ENCODE assay signal across 8 cellular contexts in the genomic region with DNA sequence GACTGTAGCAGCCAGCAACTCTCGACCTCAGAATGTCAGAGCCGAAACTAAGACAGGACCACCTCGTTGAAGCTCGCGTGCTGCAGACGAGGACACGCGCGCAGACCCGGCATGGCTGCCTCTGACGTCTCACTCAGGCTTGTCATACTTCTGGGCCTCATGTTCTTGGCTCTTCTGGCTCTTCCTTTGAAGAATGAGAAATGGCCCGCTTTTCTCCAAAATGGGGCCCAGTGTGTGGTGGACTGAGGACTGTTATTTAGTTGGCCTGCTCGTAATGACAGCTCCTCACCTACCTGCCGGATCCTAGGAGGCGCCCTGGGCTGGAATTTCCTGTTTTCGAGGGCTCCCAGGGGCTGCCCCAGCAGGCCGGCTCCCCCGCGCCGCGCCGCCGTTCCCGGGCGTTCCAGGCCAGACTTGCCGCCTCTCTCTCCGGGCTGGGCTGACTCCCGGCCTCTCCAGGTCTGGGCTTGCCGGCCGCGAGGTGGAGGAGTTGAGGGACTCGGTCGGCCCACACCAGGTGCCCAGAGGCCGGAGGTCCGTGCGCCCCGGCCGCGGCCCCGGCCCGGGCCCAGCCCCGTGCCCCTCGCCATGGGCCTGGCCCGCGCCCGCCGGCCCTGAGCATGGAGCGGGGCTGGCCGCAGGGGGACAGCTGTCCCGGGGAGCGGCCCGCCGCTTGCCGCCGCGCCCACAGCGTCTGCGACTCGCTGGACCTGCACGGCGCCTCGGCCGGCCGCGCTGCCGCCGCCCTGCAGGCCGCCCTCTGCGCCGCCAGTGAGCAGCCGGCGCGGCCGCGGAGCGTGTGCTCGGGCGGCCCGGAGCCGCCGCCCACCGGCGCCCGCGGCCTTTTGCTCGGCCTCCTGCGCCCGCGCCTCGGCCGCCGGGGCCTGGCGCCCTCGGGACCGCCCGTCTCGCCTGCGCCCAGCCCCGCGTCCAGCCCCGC. TPM values are rescaled to one million over a fixed set of nuclear protein-coding genes. Genes with fewer than 3 reads are reported as not detected.
DNase-seq lines count a peak whose midpoint lies in the region; ATAC-seq, FAIRE-seq and TF ChIP-seq lines count a peak whose summit lies in the region.

No MANE protein-coding gene starts in this region.

- H3K36me3 ChIP-seq in SK-N-SH (replicated peaks in 1 of 2; ENCODE audit: control insufficient read depth in 1 of 2, insufficient read depth in 2 of 2, low read length in 1 of 2), result peaks cover 11 to 20% of the 10 kb centered on the region in 2 experiments
- peaks cover 8% of the 10 kb centered on the region for H3K36me3 ChIP-seq in fibroblast of lung (ENCODE audit: control insufficient read depth, insufficient read depth, low read length)
- peaks cover 0 to 7% of the 10 kb centered on the region in 2 donors for H3K36me3 ChIP-seq in prostate gland

- TF ChIP-seq RAD21 in SK-N-SH (IDR thresholded peaks at IDR 0.05; ENCODE audit: low read length), result no peak

- CTCF ChIA-PET in SK-N-SH (lab: Yijun Ruan, JAX), result interaction anchor here (0.5 to 18.7 kb wide), 22 partner anchors 9 to 216 kb away, joined by 3 to 474 read pairs (median 6); a partner anchor contains a TSS

- H2AFZ ChIP-seq in SK-N-SH (ENCODE audit: low read depth) (no peak overlapping the region), fibroblast of lung (ENCODE audit: low read length) (no peak overlapping the region)

- peaks cover 34% of the 10 kb centered on the region for H3F3A ChIP-seq in SK-N-SH (replicated peaks; ENCODE audit: insufficient read depth)

- POLR2A ChIA-PET in SK-N-SH (lab: Yijun Ruan, JAX), result interaction anchor here (1.0 to 1.3 kb wide), 3 partner anchors 34 to 86 kb away, joined by 4 to 5 read pairs (median 5); a partner anchor contains a TSS

- DNase-seq in GM12891 (ENCODE audit: insufficient read length, low spot score) (peak; percentile 64), SK-N-SH (peak; percentile 75), fibroblast of lung (ENCODE audit: low read depth in 2 of 2) (peak; percentile 12 to 44), prostate gland (ENCODE audit: low spot score) (peak; percentile 56), NCI-H446 treated with DMSO at 0.1 percent for 48 hours (lab: John Stamatoyannopoulos, UW) (no peak), lower leg skin (ENCODE audit: low spot score in 2 of 2) (no peak), NCI-H1436 treated with DMSO at 0.1 percent for 48 hours (lab: John Stamatoyannopoulos, UW) (no peak)

- H3K79me2 ChIP-seq in SK-N-SH (ENCODE audit: insufficient read depth), result peaks cover 70% of the 10 kb centered on the region
- H3K79me2 ChIP-seq in fibroblast of lung (ENCODE audit: control insufficient read depth, insufficient read depth, low read length), result peaks cover 25% of the 10 kb centered on the region

- TF ChIP-seq EP300 in SK-N-SH (IDR thresholded peaks at IDR 0.05; ENCODE audit: borderline replicate concordance in 1 of 2, low read depth in 1 of 2, low read length in 1 of 2), result no peak

- H3K9ac ChIP-seq in SK-N-SH, result peak overlapping the region; percentile 49; the same call in 1 of the 2 replicates
- H3K9ac ChIP-seq in fibroblast of lung (ENCODE audit: insufficient read depth, low read length), result peak overlapping the region; percentile 7

- 47% methylated on average over 74 of the region's 101 CpGs for WGBS in SK-N-SH (ENCODE audit: low lambda C conversion rate)
- WGBS in prostate gland, result 53% methylated on average over 28 of the region's 101 CpGs
- WGBS in lower leg skin, 2 donors, result 32 to 48% methylated on average over 43 to 49 of the region's 101 CpGs

- H3K4me1 ChIP-seq in SK-N-SH (ENCODE audit: control insufficient read depth in 1 of 2, insufficient read depth in 2 of 2, low read depth in 1 of 2, low read length in 1 of 2) (peaks cover 24 to 38% of the 10 kb centered on the region in 2 experiments), fibroblast of lung (ENCODE audit: control insufficient read depth, extremely low read depth, insufficient read depth, low read length) (peaks cover 16% of the 10 kb centered on the region), prostate gland (replicated peaks) (peaks cover 11% of the 10 kb centered on the region)

- no peaks in the 10 kb centered on the region for H3K9me2 ChIP-seq in SK-N-SH

- H3K27ac ChIP-seq in SK-N-SH (ENCODE audit: low read depth in 2 of 2, low read length in 1 of 2) (peak overlapping the region; percentile 83 to 86), fibroblast of lung (ENCODE audit: insufficient read depth, low read length) (peak overlapping the region; percentile 59), prostate gland (peak overlapping the region; percentile 74 to 76)

- H3K9me3 ChIP-seq in SK-N-SH (no peaks in the 10 kb centered on the region), fibroblast of lung (ENCODE audit: control insufficient read depth, insufficient read depth, low read depth, low read length) (no peaks in the 10 kb centered on the region), prostate gland (no peaks in the 10 kb centered on the region)

- H3K4me2 ChIP-seq in SK-N-SH, result peak overlapping the region; percentile 59
- peak overlapping the region; percentile 40 for H3K4me2 ChIP-seq in fibroblast of lung (ENCODE audit: extremely low read depth, insufficient read depth, low read length)

- H3K27me3 ChIP-seq in SK-N-SH (ENCODE audit: insufficient read depth), result no peaks in the 10 kb centered on the region
- no peaks in the 10 kb centered on the region for H3K27me3 ChIP-seq in fibroblast of lung (ENCODE audit: control insufficient read depth, insufficient read depth, low read length)
- no peaks in the 10 kb centered on the region for H3K27me3 ChIP-seq in prostate gland (replicated peaks; ENCODE audit: insufficient read depth)

- FAIRE-seq in GM12891 (lab: Jason Lieb, UNC), result no peak

- TF ChIP-seq CTCF in SK-N-SH (IDR thresholded peaks at IDR 0.05) (no peak), fibroblast of lung (conservative IDR thresholded peaks at IDR 0.05 in 1 of 2, IDR thresholded peaks at IDR 0.05 in 1 of 2; ENCODE audit: low read depth in 1 of 2, low read length in 2 of 2) (no peak), prostate gland (IDR thresholded peaks at IDR 0.05) (no peak), lower leg skin (IDR thresholded peaks at IDR 0.05) (no peak)

- peak overlapping the region; percentile 31 to 37; a peak in 3 of 4 replicates for H3K4me3 ChIP-seq in SK-N-SH (ENCODE audit: low read depth in 2 of 2, low read length in 1 of 2)
- no peak overlapping the region for H3K4me3 ChIP-seq in fibroblast of lung (replicated peaks in 1 of 4; ENCODE audit: control extremely low read depth in 1 of 4, insufficient read depth in 1 of 4, low read depth in 3 of 4, low read length in 4 of 4)
- peak overlapping the region; percentile 28 to 36 for H3K4me3 ChIP-seq in prostate gland
- H3K4me3 ChIP-seq in lower leg skin (ENCODE audit: low read depth, poor library complexity, severe bottlenecking), result no peak overlapping the region

- intact Hi-C loops in prostate gland (cut with DNase I) (loop anchor here (5.0 kb wide), 3 partner anchors 52 to 217 kb away; a partner anchor contains a TSS), lower leg skin (cut with DNase I; ENCODE audit: low total_unique reads) (loop anchor here (5.0 to 10.0 kb wide), 2 partner anchors 87 to 220 kb away; a partner anchor contains a TSS)

- no peak for ATAC-seq in GM21447 (IDR thresholded peaks at IDR 0.05; ENCODE audit: unreplicated experiment)

- H4K20me1 ChIP-seq in SK-N-SH (ENCODE audit: insufficient read depth), result peaks cover 77% of the 10 kb centered on the region
- no peaks in the 10 kb centered on the region for H4K20me1 ChIP-seq in fibroblast of lung (ENCODE audit: control insufficient read depth, extremely low read depth, insufficient read depth, low read length)

- TF ChIP-seq POLR2A in GM12891 (IDR thresholded peaks at IDR 0.05; ENCODE audit: low read depth, low read length), result no peak
- TF ChIP-seq POLR2A in prostate gland (IDR thresholded peaks at IDR 0.05), result peak; percentile 33
- no peak for TF ChIP-seq POLR2A in lower leg skin (IDR thresholded peaks at IDR 0.05)

RNA-seq across cellular contexts. Expression of a gene that starts 28.1 kb away (rescaled TPM):
- polyA plus RNA-seq in GM12891 (2012; ENCODE audit: low read depth, missing spikeins), result 21.4 TPM
- polyA plus RNA-seq in SK-N-SH (2012; rRNA removed) (108 and 126 TPM in 2 replicates), fibroblast of lung (32.9 and 33.5 TPM in 2 replicates)
- polyA plus RNA-seq in SK-N-SH (2012; cell fraction: cytosol; rRNA removed), result 61.7 and 84.8 TPM in 2 replicates
- polyA plus RNA-seq in SK-N-SH (2012; cell fraction: nucleus; rRNA removed), result 361 and 701 TPM in 2 replicates
- total RNA-seq in fibroblast of lung (34.2 and 44.9 TPM in 2 replicates), prostate gland (100 to 1,000 TPM in 1 of 2 donors, 10 to 100 TPM in 1; 80.3 to 112 TPM), lower leg skin (100 to 1,000 TPM in 3 of 4 donors, 10 to 100 TPM in 1; 81.2 to 132 (median 102) TPM)
- polyA plus RNA-seq in fibroblast of lung (2012), result 38.7 and 42.1 TPM in 2 replicates
- polyA minus RNA-seq in fibroblast of lung (ENCODE audit: low replicate concordance), result 84.7 and 88.4 TPM in 2 replicates

RNA-seq across cellular contexts. Expression of a gene that starts 31.1 kb away (rescaled TPM):
- 39.5 TPM for polyA plus RNA-seq in GM12891 (2012; ENCODE audit: low read depth, missing spikeins)
- polyA plus RNA-seq in SK-N-SH (2012; rRNA removed), result 37.8 and 60.6 TPM in 2 replicates
- polyA plus RNA-seq in SK-N-SH (2012; cell fraction: cytosol; rRNA removed), result 21.7 and 37.0 TPM in 2 replicates
- polyA plus RNA-seq in SK-N-SH (2012; cell fraction: nucleus; rRNA removed), result 58.0 and 66.2 TPM in 2 replicates
- total RNA-seq in fibroblast of lung, result 14.1 and 20.3 TPM in 2 replicates
- 11.9 and 17.1 TPM in 2 replicates for polyA plus RNA-seq in fibroblast of lung
- 28.8 and 39.7 TPM in 2 replicates for polyA plus RNA-seq in fibroblast of lung (2012)
- 4.3 and 4.5 TPM in 2 replicates for polyA minus RNA-seq in fibroblast of lung (ENCODE audit: low replicate concordance)
- 10 to 100 TPM; 79.8 to 99.4 TPM for total RNA-seq in prostate gland
- 10 to 100 TPM; 58.5 to 61.7 (median 60.4) TPM for total RNA-seq in lower leg skin

RNA-seq across cellular contexts. Expression of a gene that starts 33.8 kb away (rescaled TPM):
- polyA plus RNA-seq in GM12891 (2012; ENCODE audit: low read depth, missing spikeins), result 58.3 TPM
- polyA plus RNA-seq in SK-N-SH (2012; rRNA removed), result 125 and 148 TPM in 2 replicates
- polyA plus RNA-seq in SK-N-SH (2012; cell fraction: cytosol; rRNA removed), result 34.4 and 60.5 TPM in 2 replicates
- polyA plus RNA-seq in SK-N-SH (2012; cell fraction: nucleus; rRNA removed), result 699 and 1,159 TPM in 2 replicates
- 64.7 and 69.5 TPM in 2 replicates for total RNA-seq in fibroblast of lung
- polyA plus RNA-seq in fibroblast of lung, result 33.8 and 34.1 TPM in 2 replicates
- polyA plus RNA-seq in fibroblast of lung (2012), result 51.1 and 54.7 TPM in 2 replicates
- polyA minus RNA-seq in fibroblast of lung (ENCODE audit: low replicate concordance), result 95.5 and 104 TPM in 2 replicates
- total RNA-seq in prostate gland, result 100 to 1,000 TPM; 107 to 122 TPM
- total RNA-seq in lower leg skin, result 10 to 100 TPM; 47.4 to 80.7 (median 69.0) TPM

RNA-seq across cellular contexts. Expression of a gene that starts 53.1 kb away (rescaled TPM):
- not detected for polyA plus RNA-seq in GM12891 (2012; ENCODE audit: low read depth, missing spikeins)
- polyA plus RNA-seq in SK-N-SH (2012; rRNA removed), result not detected in 2 replicates
- not detected in 2 replicates for polyA plus RNA-seq in SK-N-SH (2012; cell fraction: cytosol; rRNA removed)
- not detected in 2 replicates for polyA plus RNA-seq in SK-N-SH (2012; cell fraction: nucleus; rRNA removed)
- total RNA-seq in fibroblast of lung, result not detected in 2 replicates
- polyA plus RNA-seq in fibroblast of lung, result not detected in 2 replicates
- not detected in 2 replicates for polyA plus RNA-seq in fibroblast of lung (2012)
- polyA minus RNA-seq in fibroblast of lung (ENCODE audit: low replicate concordance), result not detected in 2 replicates
- total RNA-seq in prostate gland, result not detected
- total RNA-seq in lower leg skin, result 1 to 10 TPM in 1 of 4 donors, not detected in 3; 2.4 TPM

RNA-seq across cellular contexts. Expression of a gene that starts 55.0 kb away (rescaled TPM):
- polyA plus RNA-seq in GM12891 (2012; ENCODE audit: low read depth, missing spikeins), result 34.9 TPM
- polyA plus RNA-seq in SK-N-SH (2012; rRNA removed), result 123 and 167 TPM in 2 replicates
- polyA plus RNA-seq in SK-N-SH (2012; cell fraction: cytosol; rRNA removed), result 60.6 and 67.2 TPM in 2 replicates
- 478 and 1,049 TPM in 2 replicates for polyA plus RNA-seq in SK-N-SH (2012; cell fraction: nucleus; rRNA removed)
- 56.0 and 61.8 TPM in 2 replicates for total RNA-seq in fibroblast of lung
- polyA plus RNA-seq in fibroblast of lung, result 30.5 and 54.1 TPM in 2 replicates
- 84.2 and 121 TPM in 2 replicates for polyA plus RNA-seq in fibroblast of lung (2012)
- polyA minus RNA-seq in fibroblast of lung (ENCODE audit: low replicate concordance), result 141 and 175 TPM in 2 replicates
- 100 to 1,000 TPM in 1 of 2 donors, 10 to 100 TPM in 1; 77.1 to 141 TPM for total RNA-seq in prostate gland
- total RNA-seq in lower leg skin, result 10 to 100 TPM; 56.3 to 83.5 (median 67.7) TPM

Comparison
In these comparisons a context has a peak if more than half of its experiments do, and no peak if none do; other contexts are left out.
1. DNase-seq: peak in GM12891 (single experiment), SK-N-SH (single experiment), fibroblast of lung (2 of 2) and prostate gland (single experiment); none in NCI-H446 treated with DMSO at 0.1 percent for 48 hours (single experiment), lower leg skin (0 of 2) and NCI-H1436 treated with DMSO at 0.1 percent for 48 hours (single experiment).
2. H3K4me3 ChIP-seq: peak in SK-N-SH (2 of 2) and prostate gland (2 of 2); none in fibroblast of lung (0 of 4) and lower leg skin (single experiment).
3. Peak in every context shown above with its lines, with median percentiles within 50 percentile points of each other: H3K27ac ChIP-seq.